Comparison of ENCODE assay signal across 8 cellular contexts in genomic region chr7:20784311-20785210, GRCh38. TPM values are rescaled to one million over a fixed set of nuclear protein-coding genes. Genes with fewer than 3 reads are reported as not detected.
DNase-seq lines count a peak whose midpoint lies in the region; ATAC-seq and TF ChIP-seq lines count a peak whose summit lies in the region.

No MANE protein-coding gene starts in this region.

- H3K9ac ChIP-seq in HUES48 (ENCODE audit: low read depth, low read length), result peak overlapping the region; percentile 31; the same call in 1 of the 2 replicates

- H3K4me3 Mint-ChIP-seq in nephron, result peak overlapping the region in 2 of 3 experiments; percentile 26 to 32
- no peak overlapping the region for H3K4me3 Mint-ChIP-seq in activated CD4-positive, alpha-beta T cell treated with anti-CD3 and anti-CD28 coated beads, Interleukin-2, amount 10 ng/mL, durations not matched to agents 7 days and 5 days

- H3K27me3 ChIP-seq in HUES48 (ENCODE audit: control insufficient read depth, insufficient read depth, low read length) (peaks cover 73% of the 10 kb centered on the region), breast epithelium (peaks cover 11 to 99% of the 10 kb centered on the region in 2 donors), uterus (peaks cover 14 to 74% of the 10 kb centered on the region in 2 donors)

- H3K27ac Mint-ChIP-seq in nephron, result no peak overlapping the region
- H3K27ac Mint-ChIP-seq in activated CD4-positive, alpha-beta T cell treated with anti-CD3 and anti-CD28 coated beads, Interleukin-2, amount 10 ng/mL, durations not matched to agents 7 days and 5 days, result no peak overlapping the region

- H3K4me3 ChIP-seq in HUES48 (ENCODE audit: low read depth, low read length) (peak overlapping the region; percentile 77), breast epithelium (peak overlapping the region; percentile 29 to 55 (median 30)), uterus (no peak overlapping the region)

- H3K27me3 Mint-ChIP-seq in nephron (ENCODE audit: low read depth), result peaks cover 93% of the 10 kb centered on the region
- peaks cover 76% of the 10 kb centered on the region for H3K27me3 Mint-ChIP-seq in activated CD4-positive, alpha-beta T cell treated with anti-CD3 and anti-CD28 coated beads, Interleukin-2, amount 10 ng/mL, durations not matched to agents 7 days and 5 days

- H3K36me3 ChIP-seq in HUES48 (ENCODE audit: control insufficient read depth, insufficient read depth, low read length), result no peaks in the 10 kb centered on the region
- no peaks in the 10 kb centered on the region for H3K36me3 ChIP-seq in breast epithelium
- no peaks in the 10 kb centered on the region for H3K36me3 ChIP-seq in uterus

- ATAC-seq in HG03135 (IDR thresholded peaks at IDR 0.05; ENCODE audit: unreplicated experiment), result no peak

- H3K4me1 Mint-ChIP-seq in nephron, result peaks cover 34% of the 10 kb centered on the region
- peaks cover 16% of the 10 kb centered on the region for H3K4me1 Mint-ChIP-seq in activated CD4-positive, alpha-beta T cell treated with anti-CD3 and anti-CD28 coated beads, Interleukin-2, amount 10 ng/mL, durations not matched to agents 7 days and 5 days

- H3K9me3 Mint-ChIP-seq in nephron, result peaks cover 5% of the 10 kb centered on the region
- H3K9me3 Mint-ChIP-seq in activated CD4-positive, alpha-beta T cell treated with anti-CD3 and anti-CD28 coated beads, Interleukin-2, amount 10 ng/mL, durations not matched to agents 7 days and 5 days, result peaks cover 13% of the 10 kb centered on the region

- no peaks in the 10 kb centered on the region for H3K36me3 Mint-ChIP-seq in nephron (ENCODE audit: low read depth)
- H3K36me3 Mint-ChIP-seq in activated CD4-positive, alpha-beta T cell treated with anti-CD3 and anti-CD28 coated beads, Interleukin-2, amount 10 ng/mL, durations not matched to agents 7 days and 5 days (ENCODE audit: low read depth), result peaks cover 4% of the 10 kb centered on the region

- TF ChIP-seq POLR2A in breast epithelium (IDR thresholded peaks at IDR 0.05) (no peak), uterus (IDR thresholded peaks at IDR 0.05) (no peak)

- CTCF ChIA-PET in activated CD4-positive, alpha-beta T cell treated with anti-CD3 and anti-CD28 coated beads, Interleukin-2, amount 10 ng/mL, durations not matched to agents 7 days and 5 days (lab: Charles Lee), result no interaction called here

- TF ChIP-seq CTCF in breast epithelium (IDR thresholded peaks at IDR 0.05) (no peak), nephron (IDR thresholded peaks at IDR 0.05; ENCODE audit: unreplicated experiment in 3 of 3) (no peak), uterus (IDR thresholded peaks at IDR 0.05) (no peak)

- H3K27ac ChIP-seq in HUES48 (ENCODE audit: low read depth, low read length) (no peak overlapping the region), breast epithelium (no peak overlapping the region), uterus (no peak overlapping the region)

- H3K4me1 ChIP-seq in HUES48 (ENCODE audit: control insufficient read depth, insufficient read depth, low read length), result peaks cover 53% of the 10 kb centered on the region
- H3K4me1 ChIP-seq in breast epithelium, result peaks cover 5 to 6% of the 10 kb centered on the region in 2 donors
- peaks cover 0 to 26% of the 10 kb centered on the region in 2 donors for H3K4me1 ChIP-seq in uterus

- in situ Hi-C loops in Caki2 (cut with HindIII; ENCODE audit: low pct_unique_long_range_greater_than_20kb, low sequenced_read_pairs), result loop anchor here (25.0 kb wide), 1 partner anchor 478 kb away; no protein-coding TSS in a partner anchor

- DNase-seq in Caki2 (ENCODE audit: low read depth) (peak; percentile 69), breast epithelium (ENCODE audit: low spot score in 2 of 2) (no peak), uterus (no peak), NOMO-1 treated with DMSO at 0.1 percent for 48 hours (lab: John Stamatoyannopoulos, UW; ENCODE audit: unreplicated experiment) (no peak)
- DNase-seq in activated CD4-positive, alpha-beta T cell treated with anti-CD3 and anti-CD28 coated beads, Interleukin-2, amount 10 ng/mL, durations not matched to agents 7 days and 5 days, result no peak

- H3K9me3 ChIP-seq in HUES48 (ENCODE audit: control insufficient read depth, insufficient read depth, low read length) (no peaks in the 10 kb centered on the region), breast epithelium (no peaks in the 10 kb centered on the region), uterus (no peaks in the 10 kb centered on the region)

- intact Hi-C loops in breast epithelium (cut with DNase I; ENCODE audit: low total_unique reads), result no loop called here
- intact Hi-C loops in uterus (cut with DNase I; ENCODE audit: low total_unique reads), result no loop called here

- POLR2A ChIA-PET in activated CD4-positive, alpha-beta T cell treated with anti-CD3 and anti-CD28 coated beads, Interleukin-2, amount 10 ng/mL, durations not matched to agents 7 days and 5 days (lab: Charles Lee), result no interaction called here

RNA-seq across cellular contexts. Expression of gene SP8, which starts 2.1 kb away (rescaled TPM):
- 1.1 and 1.4 TPM in 2 replicates for total RNA-seq in Caki2 (2014; rRNA removed; shearing (Covaris generic); ENCODE audit: low replicate concordance)
- total RNA-seq in breast epithelium (not detected), uterus (not detected)
- total RNA-seq in activated CD4-positive, alpha-beta T cell treated with anti-CD3 and anti-CD28 coated beads, Interleukin-2, amount 10 ng/mL, durations not matched to agents 7 days and 5 days, result not detected

Comparison
In these comparisons a context has a peak if more than half of its experiments do, and no peak if none do; other contexts are left out.
1. H3K4me3 ChIP-seq: peak in HUES48 (single experiment) and breast epithelium (3 of 3); none in uterus (0 of 2).